In genomic region chr11:125990244-125990643, GRCh38 we compare ENCODE assay signal across 10 cellular contexts. TPM values are rescaled to one million over a fixed set of nuclear protein-coding genes. Genes with fewer than 3 reads are reported as not detected.
A peak's percentile ranks its signal among the peaks of the same experiment; 100 is the strongest.
DNase-seq lines count a peak whose midpoint lies in the region; ATAC-seq and TF ChIP-seq lines count a peak whose summit lies in the region.
"Had no signal": no experiment of that assay in that cellular context is flagged by ENCODE, and none has a peak within 500 bp of the region (broad histone marks: within the 10 kb centered on the region; RNA-seq: fewer than 3 reads in every experiment).

No MANE protein-coding gene starts in this region.

- no peak overlapping the region for H4K5ac ChIP-seq in mesendoderm (ENCODE audit: low read length)

- H3K4me1 ChIP-seq in neural progenitor cell (peaks cover 15% of the 10 kb centered on the region), mesendoderm (ENCODE audit: control insufficient read depth, low read depth, low read length) (peaks cover 2% of the 10 kb centered on the region)

- no peak overlapping the region for H2BK120ac ChIP-seq in mesendoderm (ENCODE audit: low read depth, low read length)

- ATAC-seq in GM21447 (IDR thresholded peaks at IDR 0.05; ENCODE audit: unreplicated experiment) (no peak), GM19467 (IDR thresholded peaks at IDR 0.05; ENCODE audit: unreplicated experiment) (no peak)
- ATAC-seq: mucosa of descending colon had no signal

- no peaks in the 10 kb centered on the region for H3K27me3 Mint-ChIP-seq in neural progenitor cell (ENCODE audit: insufficient read depth, low read depth)

- H3K23ac ChIP-seq in mesendoderm (ENCODE audit: low read length), result no peak overlapping the region

- no peak overlapping the region for H3K4ac ChIP-seq in mesendoderm (ENCODE audit: low read depth, low read length)

- no peaks in the 10 kb centered on the region for H3K9me3 ChIP-seq in neural progenitor cell (ENCODE audit: low read depth)
- H3K9me3 ChIP-seq: mucosa of descending colon had no signal

- TF ChIP-seq CTCF in neural progenitor cell (IDR thresholded peaks at IDR 0.05), result no peak

- H3K4me3 ChIP-seq in neural progenitor cell (no peak overlapping the region), mesendoderm (ENCODE audit: low read length) (no peak overlapping the region)
- H3K4me3 ChIP-seq: mucosa of descending colon had no signal

- H3K4me1 Mint-ChIP-seq in neural progenitor cell, result peaks cover 13% of the 10 kb centered on the region

- H3K4me2 ChIP-seq in neural progenitor cell (no peak overlapping the region), mesendoderm (ENCODE audit: low read length) (no peak overlapping the region)

- H2BK15ac ChIP-seq in mesendoderm (replicated peaks; ENCODE audit: low read depth), result no peak overlapping the region

- H2AK5ac ChIP-seq in mesendoderm (ENCODE audit: low read length), result no peak overlapping the region

- peak; percentile 72 for DNase-seq in G401 (ENCODE audit: low spot score)
- peak; percentile 73 to 78 for DNase-seq in NCI-H187 (lab: John Stamatoyannopoulos, UW)
- peak; percentile 33 for DNase-seq in cerebellum (ENCODE audit: low spot score)
- DNase-seq in neural progenitor cell (ENCODE audit: low spot score), result no peak
- DNase-seq in mesendoderm, result no peak
- DNase-seq: activated CD8-positive, alpha-beta memory T cell treated with anti-CD3 and anti-CD28 coated beads, Interleukin-2, amount 50 U/mL, for 48 hours; effector CD8-positive, alpha-beta T cell had no signal

- no CpG with 5 or more reads among the region's 3 CpGs for WGBS in mesendoderm (ENCODE audit: extremely low coverage, insufficient coverage, low lambda C conversion rate)

- H3K4me3 Mint-ChIP-seq in neural progenitor cell, result no peak overlapping the region

- H3K56ac ChIP-seq in mesendoderm (ENCODE audit: low read length), result no peak overlapping the region

- in situ Hi-C loops in G401 (cut with HindIII; ENCODE audit: low sequenced_read_pairs), result no loop called here

- H3K36me3 Mint-ChIP-seq in neural progenitor cell, result peaks cover 69% of the 10 kb centered on the region

- H2AFZ ChIP-seq in neural progenitor cell (replicated peaks), result no peak overlapping the region

- H3K27me3 ChIP-seq in neural progenitor cell (no peaks in the 10 kb centered on the region), mesendoderm (ENCODE audit: insufficient read depth, low read length, poor library complexity) (no peaks in the 10 kb centered on the region)

- no peaks in the 10 kb centered on the region for H3K79me2 ChIP-seq in neural progenitor cell (ENCODE audit: low read depth)
- no peaks in the 10 kb centered on the region for H3K79me2 ChIP-seq in mesendoderm (ENCODE audit: control insufficient read depth, insufficient read depth, low read length)

- H3K27ac Mint-ChIP-seq in neural progenitor cell, result no peak overlapping the region

- H3K9ac ChIP-seq in neural progenitor cell (no peak overlapping the region), mesendoderm (ENCODE audit: low read length) (no peak overlapping the region)

- no peaks in the 10 kb centered on the region for H4K20me1 ChIP-seq in neural progenitor cell (ENCODE audit: low read depth)

- H3K36me3 ChIP-seq in neural progenitor cell (peaks cover 8% of the 10 kb centered on the region), mesendoderm (ENCODE audit: control insufficient read depth, insufficient read depth, low read length) (no peaks in the 10 kb centered on the region)

- peak overlapping the region; percentile 11 for H3K27ac ChIP-seq in neural progenitor cell
- no peak overlapping the region for H3K27ac ChIP-seq in mesendoderm (ENCODE audit: low read depth, low read length)

- no peak overlapping the region for H2BK5ac ChIP-seq in mesendoderm (ENCODE audit: low read length)

- H3K79me1 ChIP-seq in mesendoderm (ENCODE audit: low read length), result no peaks in the 10 kb centered on the region

- H3F3A ChIP-seq in neural progenitor cell (ENCODE audit: low read depth), result peaks cover under 1% of the 10 kb centered on the region

- no peak overlapping the region for H3K18ac ChIP-seq in mesendoderm (ENCODE audit: low read length)

- H4K8ac ChIP-seq in mesendoderm (ENCODE audit: low read depth, low read length), result no peak overlapping the region

- no peaks in the 10 kb centered on the region for H3K9me3 Mint-ChIP-seq in neural progenitor cell

RNA-seq across cellular contexts. Expression of gene VSIG10L2, which starts 44.4 kb away (rescaled TPM):
- not detected in 2 replicates for total RNA-seq in G401 (2014; rRNA removed; shearing (Covaris generic))
- total RNA-seq in cerebellum (not detected), neural progenitor cell (ENCODE audit: low replicate concordance) (not detected in 2 replicates)
- not detected for polyA plus RNA-seq in mesendoderm (2013, experiment 1 of 2)
- polyA plus RNA-seq in mesendoderm (2013, experiment 2 of 2), result not detected

Comparison
In these comparisons a context has a peak if more than half of its experiments do, and no peak if none do; other contexts are left out.
1. DNase-seq: peak in G401 (single experiment), NCI-H187 (2 of 2) and cerebellum (single experiment); none in neural progenitor cell (single experiment) and mesendoderm (single experiment).